ENCODE assay signal across 23 cellular contexts in genomic region chr16:82311528-82311927, GRCh38.
"Had no signal": no experiment of that assay in that cellular context is flagged by ENCODE, and none has a peak within 500 bp of the region (broad histone marks: within the 10 kb centered on the region; RNA-seq: fewer than 3 reads in every experiment).

No MANE protein-coding gene starts in this region.

- H3K4me2 ChIP-seq: SK-N-SH had no signal

- H3K27me3 ChIP-seq: MG63 had no signal

- H3K36me3 ChIP-seq: MG63 had no signal

- FAIRE-seq: HepG2, RCC 7860 had no signal

- H3K9me3 ChIP-seq: MG63, SK-N-SH had no signal

- ATAC-seq: HepG2 had no signal

- H3K9ac ChIP-seq: SK-N-SH had no signal

- H3K4me3 ChIP-seq: MG63 had no signal

- DNase-seq: IMR-90, Karpas-422, KG1, MG63, NCI-H1092, NCI-H1105 treated with DMSO at 0.1 percent for 48 hours, NCI-H1417 treated with DMSO at 0.1 percent for 48 hours, NCI-H146, NCI-H1694 treated with DMSO at 0.1 percent for 48 hours, NCI-H2029, NCI-H2081 treated with DMSO at 0.1 percent for 48 hours, NCI-H2171, NCI-H226, NCI-H446, NCI-H510A, NCI-H524 treated with DMSO at 0.1 percent for 48 hours, NCI-H69, NCI-H774, RPMI8226, SHP77, SK-N-SH had no signal
